Comparison of ENCODE assay signal across 19 cellular contexts in genomic region chr3:126672741-126673140, GRCh38. TPM values are rescaled to one million over a fixed set of nuclear protein-coding genes. Genes with fewer than 3 reads are reported as not detected.
A peak's percentile ranks its signal among the peaks of the same experiment; 100 is the strongest.
DNase-seq lines count a peak whose midpoint lies in the region; ATAC-seq and TF ChIP-seq lines count a peak whose summit lies in the region.
"Had no signal": no experiment of that assay in that cellular context is flagged by ENCODE, and none has a peak within 500 bp of the region (broad histone marks: within the 10 kb centered on the region; RNA-seq: fewer than 3 reads in every experiment).

No MANE protein-coding gene starts in this region.

- H3K27me3 Mint-ChIP-seq in osteocyte (ENCODE audit: unreplicated experiment) (peaks cover 46% of the 10 kb centered on the region), chondrocyte (ENCODE audit: low read depth) (peaks cover 28% of the 10 kb centered on the region)

- H3K4me1 ChIP-seq in stomach, result no peaks in the 10 kb centered on the region
- H3K4me1 ChIP-seq: SJCRH30 had no signal

- H3K27me3 ChIP-seq in stomach, result no peaks in the 10 kb centered on the region

- H3K27ac Mint-ChIP-seq in osteocyte (ENCODE audit: unreplicated experiment), result no peak overlapping the region
- no peak overlapping the region for H3K27ac Mint-ChIP-seq in chondrocyte (ENCODE audit: unreplicated experiment)
- H3K27ac Mint-ChIP-seq: CD14-positive monocyte had no signal

- DNase-seq in NCI-H2029 (lab: John Stamatoyannopoulos, UW), result peak; percentile 3
- DNase-seq in NCI-H2029 treated with DMSO at 0.1 percent for 48 hours (lab: John Stamatoyannopoulos, UW), result no peak
- DNase-seq in GM13976 (ENCODE audit: low spot score), result peak; percentile 17
- peak; percentile 68 to 85 for DNase-seq in NCI-H524 (lab: John Stamatoyannopoulos, UW)
- peak; percentile 83 for DNase-seq in osteocyte (ENCODE audit: extremely low spot score, unreplicated experiment)
- no peak for DNase-seq in stomach
- no peak for DNase-seq in chondrocyte (ENCODE audit: low spot score)
- DNase-seq: 8988T, DMS153, GOT3, NCI-H1436 treated with DMSO at 0.1 percent for 48 hours, NCI-H2081 treated with DMSO at 0.1 percent for 48 hours, NCI-H446, NCI-H774, SJCRH30 had no signal

- TF ChIP-seq CTCF in GM13976 (IDR thresholded peaks at IDR 0.05; ENCODE audit: borderline replicate concordance, control extremely low read depth, extremely low read depth, insufficient read depth, missing control alignments) (no peak), osteocyte (IDR thresholded peaks at IDR 0.05) (no peak), stomach (IDR thresholded peaks at IDR 0.05) (no peak), chondrocyte (IDR thresholded peaks at IDR 0.05) (no peak)

- TF ChIP-seq EP300 in stomach (IDR thresholded peaks at IDR 0.05), result no peak

- peaks cover 3% of the 10 kb centered on the region for H3K36me3 Mint-ChIP-seq in osteocyte (ENCODE audit: unreplicated experiment)
- H3K36me3 Mint-ChIP-seq in chondrocyte (ENCODE audit: low read depth), result peaks cover 2% of the 10 kb centered on the region
- H3K36me3 Mint-ChIP-seq: CD14-positive monocyte had no signal

- ATAC-seq in HG03196 (IDR thresholded peaks at IDR 0.05; ENCODE audit: unreplicated experiment), result no peak
- ATAC-seq: HepG2 had no signal

- TF ChIP-seq POLR2A in stomach (IDR thresholded peaks at IDR 0.05), result no peak

- peaks cover 0 to 21% (median 8%) of the 10 kb centered on the region in 4 donors for H3K9me3 ChIP-seq in stomach
- H3K9me3 ChIP-seq: SJCRH30 had no signal

- intact Hi-C loops in stomach (cut with DNase I; ENCODE audit: low total_unique reads), result no loop called here

- WGBS in stomach, 5 donors, result 79 to 92% (median 87%) methylated on average over 4 to 6 of the region's 6 CpGs

- H3K4me1 Mint-ChIP-seq in osteocyte (ENCODE audit: unreplicated experiment), result no peaks in the 10 kb centered on the region
- H3K4me1 Mint-ChIP-seq in chondrocyte (ENCODE audit: low read depth), result no peaks in the 10 kb centered on the region

- in situ Hi-C loops in GM13976 (cut with MboI; ENCODE audit: low sequenced_read_pairs, unreplicated experiment), result no loop called here

- H3K36me3 ChIP-seq in stomach, result no peaks in the 10 kb centered on the region
- H3K36me3 ChIP-seq: SJCRH30 had no signal

- H3K9me3 Mint-ChIP-seq in osteocyte (ENCODE audit: unreplicated experiment) (peaks cover 13% of the 10 kb centered on the region), chondrocyte (ENCODE audit: low read depth) (peaks cover 10% of the 10 kb centered on the region)

- no peak overlapping the region for H3K4me3 Mint-ChIP-seq in osteocyte (ENCODE audit: unreplicated experiment)
- H3K4me3 Mint-ChIP-seq in chondrocyte (ENCODE audit: unreplicated experiment), result no peak overlapping the region
- H3K4me3 Mint-ChIP-seq: CD14-positive monocyte had no signal

- H3K4me3 ChIP-seq in stomach, result no peak overlapping the region
- H3K4me3 ChIP-seq: SJCRH30 had no signal

- H3K27ac ChIP-seq in stomach, result no peak overlapping the region
- H3K27ac ChIP-seq: KMS-11, SJCRH30 had no signal

RNA-seq across cellular contexts. Expression of gene TXNRD3, which starts 17.8 kb away (rescaled TPM):
- total RNA-seq in osteocyte (16.9 and 17.6 TPM in 2 replicates), stomach (10 to 100 TPM in 4 of 5 donors, under 1 TPM in 1; 0.58 to 62.3 (median 19.1) TPM), chondrocyte (11.3 to 15.1 TPM (median 14.2 TPM) in 3 replicates)
- 1 to 10 TPM; 3.8 to 6.6 (median 5.2) TPM for polyA plus RNA-seq in stomach

RNA-seq across cellular contexts. Expression of gene CHCHD6, which starts 31.3 kb away (rescaled TPM):
- 13.1 and 13.9 TPM in 2 replicates for total RNA-seq in osteocyte
- 10 to 100 TPM in 1 of 5 donors, 1 to 10 TPM in 3, not detected in 1; 4.0 to 40.8 (median 7.6) TPM for total RNA-seq in stomach
- 10 to 100 TPM; 11.9 to 18.2 (median 16.1) TPM for polyA plus RNA-seq in stomach
- total RNA-seq in chondrocyte, result 15.2 to 17.1 TPM (median 15.3 TPM) in 3 replicates

Comparison
In these comparisons a context has a peak if more than half of its experiments do, and no peak if none do; other contexts are left out.
1. DNase-seq: peak in NCI-H2029 (single experiment), GM13976 (single experiment), NCI-H524 (2 of 2) and osteocyte (single experiment); none in NCI-H2029 treated with DMSO at 0.1 percent for 48 hours (single experiment), stomach (single experiment) and chondrocyte (single experiment).